8 cellular contexts compared by ENCODE assay signal in the genomic region with DNA sequence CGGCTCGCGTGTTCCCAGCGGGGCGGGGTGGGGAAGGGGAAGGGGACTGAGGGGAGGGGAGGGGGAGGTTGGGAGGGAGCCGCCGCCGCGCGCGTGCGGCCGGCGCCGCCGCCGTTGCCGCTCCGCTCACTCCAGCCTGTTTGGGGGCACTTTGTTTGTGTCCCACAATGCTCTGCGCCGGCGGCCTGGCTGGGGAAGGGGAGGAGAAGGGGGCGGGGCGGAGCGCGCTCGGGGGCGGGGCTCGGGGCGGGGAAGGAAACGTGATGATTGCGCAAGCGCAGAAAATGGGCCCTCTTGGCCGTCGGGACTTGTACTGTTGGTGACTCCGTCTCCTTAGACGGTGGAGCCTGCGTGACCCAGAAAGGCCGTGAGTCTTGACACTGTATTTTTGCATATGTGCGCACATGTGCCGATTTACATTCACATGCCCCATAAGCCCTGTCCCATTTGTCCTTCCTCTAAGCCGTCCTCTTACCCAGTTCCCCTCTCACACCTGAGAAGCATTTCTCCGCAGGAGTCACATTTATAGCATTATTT. TPM values are rescaled to one million over a fixed set of nuclear protein-coding genes. Genes with fewer than 3 reads are reported as not detected.
DNase-seq lines count a peak whose midpoint lies in the region; ATAC-seq and TF ChIP-seq lines count a peak whose summit lies in the region.

TSS of gene ZBTB44 (minus strand) at position 169 of the 537 bp plus-strand sequence. CDS start 53,044 bp downstream, outside the sequence.

- no peak for TF ChIP-seq CTCF in WERI-Rb-1 (IDR thresholded peaks at IDR 0.05; ENCODE audit: low read depth, low read length)
- TF ChIP-seq CTCF in mammary epithelial cell (conservative IDR thresholded peaks at IDR 0.05 in 1 of 2, IDR thresholded peaks at IDR 0.05 in 1 of 2; ENCODE audit: extremely low read depth in 1 of 2, insufficient read depth in 1 of 2, low read depth in 1 of 2, low read length in 2 of 2): no peak
- no peak for TF ChIP-seq CTCF in smooth muscle cell (IDR thresholded peaks at IDR 0.05; ENCODE audit: borderline replicate concordance, insufficient read depth, poor library complexity, severe bottlenecking)

- H3K4me1 ChIP-seq in mammary epithelial cell (ENCODE audit: insufficient read depth, low read length): peaks cover 29% of the 10 kb centered on the region
- H3K4me1 ChIP-seq in smooth muscle cell (ENCODE audit: low read depth): peaks cover 18% of the 10 kb centered on the region

- peak; percentile 62 for DNase-seq in A172 (ENCODE audit: low spot score)
- DNase-seq in NCI-H2196 (lab: John Stamatoyannopoulos, UW; ENCODE audit: unreplicated experiment): peak; percentile 89
- peak; percentile 92 for DNase-seq in WERI-Rb-1
- DNase-seq in mammary epithelial cell: peak; percentile 79
- DNase-seq in iPS-NIHi7 (ENCODE audit: extremely low spot score): peak; percentile 94
- DNase-seq in smooth muscle cell (lab: John Stamatoyannopoulos, UW; ENCODE audit: unreplicated experiment): peak; percentile 76

- H3K27ac ChIP-seq in WERI-Rb-1 (peak within 1 kb of the TSS; percentile 98), mammary epithelial cell (ENCODE audit: insufficient read depth, low read depth, low read length) (peak within 1 kb of the TSS; percentile 46), smooth muscle cell (ENCODE audit: low read depth) (peak within 1 kb of the TSS; percentile 50)

- H3K79me2 ChIP-seq in mammary epithelial cell (ENCODE audit: insufficient read depth, low read length) (peaks cover 39% of the 10 kb centered on the region), smooth muscle cell (ENCODE audit: low read depth) (peaks cover 39% of the 10 kb centered on the region)

- H3K9ac ChIP-seq in mammary epithelial cell (ENCODE audit: insufficient read depth, low read length) (peak within 1 kb of the TSS; percentile 77), smooth muscle cell (ENCODE audit: low read depth) (peak within 1 kb of the TSS; percentile 80)

- H4K20me1 ChIP-seq in mammary epithelial cell (ENCODE audit: insufficient read depth, low read length) (peaks cover 2% of the 10 kb centered on the region), smooth muscle cell (ENCODE audit: low read depth) (peaks cover 36% of the 10 kb centered on the region)

- H2AFZ ChIP-seq in mammary epithelial cell (ENCODE audit: low read depth, low read length) (peak within 1 kb of the TSS; percentile 98), smooth muscle cell (ENCODE audit: low read depth) (peak within 1 kb of the TSS; percentile 92)

- dilution Hi-C loops in mammary epithelial cell (cut with HindIII; ENCODE audit: low sequenced_read_pairs): no loop called here

- H3K27me3 ChIP-seq in WERI-Rb-1 (ENCODE audit: insufficient read depth, low read depth, severe bottlenecking) (no peaks in the 10 kb centered on the region), mammary epithelial cell (ENCODE audit: insufficient read depth, low read length) (no peaks in the 10 kb centered on the region), smooth muscle cell (ENCODE audit: low read depth) (no peaks in the 10 kb centered on the region)

- H3K4me2 ChIP-seq in mammary epithelial cell (ENCODE audit: insufficient read depth, low read depth, low read length) (peak within 1 kb of the TSS; percentile 92), smooth muscle cell (peak within 1 kb of the TSS; percentile 97)

- intact Hi-C loops in mammary epithelial cell (cut with micrococcal nuclease): loop anchor here (5.0 kb wide), 2 partner anchors 97 to 103 kb away; no protein-coding TSS in a partner anchor

- ATAC-seq in GM18858 (IDR thresholded peaks at IDR 0.05; ENCODE audit: unreplicated experiment): peak; percentile 43
- peak; percentile 53 for ATAC-seq in HG03066 (IDR thresholded peaks at IDR 0.05; ENCODE audit: low read depth, unreplicated experiment)

- in situ Hi-C loops in mammary epithelial cell (cut with MboI; ENCODE audit: low sequenced_read_pairs in 2 of 2): no loop called here

- no TSS peak for BruUV-seq in mammary epithelial cell (replicated peaks; lab: Mats Ljungman, UMichigan)

- CTCF ChIA-PET in mammary epithelial cell (lab: Charles Lee; ENCODE audit: low non-redundant PET): no interaction called here

- WGBS in mammary epithelial cell (ENCODE audit: low coverage, missing lambda C conversion rate): 67% methylated on average over 1 of the region's 43 CpGs
- 7% methylated on average over 13 of the region's 43 CpGs for WGBS in smooth muscle cell (ENCODE audit: low lambda C conversion rate)

- no peaks in the 10 kb centered on the region for H3K9me3 ChIP-seq in WERI-Rb-1 (ENCODE audit: severe bottlenecking)
- no peaks in the 10 kb centered on the region for H3K9me3 ChIP-seq in mammary epithelial cell (replicated peaks; ENCODE audit: insufficient read depth, low read length)
- no peaks in the 10 kb centered on the region for H3K9me3 ChIP-seq in smooth muscle cell (replicated peaks; ENCODE audit: low read depth)

- H3K4me3 ChIP-seq in WERI-Rb-1 (ENCODE audit: low read depth, low read length) (peak within 1 kb of the TSS; percentile 89), mammary epithelial cell (replicated peaks in 1 of 3; ENCODE audit: insufficient read depth in 1 of 3, low read depth in 2 of 3, low read length in 3 of 3) (peak within 1 kb of the TSS; percentile 70 to 90 (median 81)), smooth muscle cell (peak within 1 kb of the TSS; percentile 85)

- no peaks in the 10 kb centered on the region; the same call in 1 of the 2 replicates for H3K36me3 ChIP-seq in WERI-Rb-1
- H3K36me3 ChIP-seq in mammary epithelial cell (ENCODE audit: insufficient read depth, low read length): no peaks in the 10 kb centered on the region
- no peaks in the 10 kb centered on the region for H3K36me3 ChIP-seq in smooth muscle cell (ENCODE audit: low read depth)

- no peaks in the 10 kb centered on the region for H3F3A ChIP-seq in smooth muscle cell (ENCODE audit: low read depth)

RNA-seq across cellular contexts. Expression of gene ZBTB44, which starts in this region (rescaled TPM):
- 10.8 and 14.5 TPM in 2 replicates for total RNA-seq in A172 (2014; rRNA removed; shearing (Covaris generic))
- 10 to 100 TPM; 27.8 to 54.3 TPM for total RNA-seq in mammary epithelial cell
- 13.3 TPM for polyA plus RNA-seq in mammary epithelial cell
- polyA minus RNA-seq in mammary epithelial cell: 38.1 TPM
- 24.0 and 27.3 TPM in 2 replicates for total RNA-seq in smooth muscle cell
- 2.3 and 5.4 TPM in 2 replicates for polyA plus RNA-seq in smooth muscle cell

Comparison
In these comparisons a context has a peak if more than half of its experiments do, and no peak if none do; other contexts are left out.
1. Peak in every context shown above with its lines: DNase-seq, ATAC-seq, H3K4me3 ChIP-seq and H3K27ac ChIP-seq.
2. H3K27ac ChIP-seq: peak in every context shown above with its lines; median percentile 98 in WERI-Rb-1; 50 in smooth muscle cell; 46 in mammary epithelial cell.